Comparison of ENCODE assay signal across 16 cellular contexts in genomic region chr9:113042884-113043657, GRCh38. TPM values are rescaled to one million over a fixed set of nuclear protein-coding genes. Genes with fewer than 3 reads are reported as not detected.
DNase-seq lines count a peak whose midpoint lies in the region; TF ChIP-seq lines count a peak whose summit lies in the region.
"Had no signal": no experiment of that assay in that cellular context is flagged by ENCODE, and none has a peak within 500 bp of the region (broad histone marks: within the 10 kb centered on the region; RNA-seq: fewer than 3 reads in every experiment).

No MANE protein-coding gene starts in this region.

- dilution Hi-C loops in mammary epithelial cell (cut with HindIII; ENCODE audit: low sequenced_read_pairs), result no loop called here

- no peak overlapping the region for H2AFZ ChIP-seq in GM23248
- no peak overlapping the region for H2AFZ ChIP-seq in mammary epithelial cell (ENCODE audit: low read depth, low read length)

- H3K27me3 ChIP-seq in GM23248 (replicated peaks; ENCODE audit: insufficient read depth) (no peaks in the 10 kb centered on the region), mammary epithelial cell (ENCODE audit: insufficient read depth, low read length) (no peaks in the 10 kb centered on the region), liver (ENCODE audit: control insufficient read depth in 4 of 4, insufficient read depth in 4 of 4, low read length in 3 of 4) (no peaks in the 10 kb centered on the region)
- H3K27me3 ChIP-seq: BLaER1, body of pancreas had no signal

- peaks cover 4% of the 10 kb centered on the region for H3K36me3 Mint-ChIP-seq in T-helper 2 cell treated with Interferon-gamma antibody and Interleukin-4, amounts not matched to agents 5 μg/mL and 100 μg/mL, for 36 hours (ENCODE audit: low read depth)

- H3K27ac Mint-ChIP-seq in T-helper 2 cell treated with Interferon-gamma antibody and Interleukin-4, amounts not matched to agents 5 μg/mL and 100 μg/mL, for 36 hours, result no peak overlapping the region
- H3K27ac Mint-ChIP-seq: activated naive CD4-positive, alpha-beta T cell treated with anti-CD3 and anti-CD28 coated beads, Interleukin-2, amount 10 ng/mL, durations not matched to agents 7 days and 5 days; dendritic cell treated with granulocyte-macrophage colony-stimulating factor and Interleukin-4, amounts not matched to agents 40 ng/mL and 50 ng/mL, for 4 days had no signal

- peak; percentile 5 for DNase-seq in GM23248
- DNase-seq in LHCN-M2 (ENCODE audit: low read depth), result peak; percentile 20
- peak; percentile 16 for DNase-seq in mammary epithelial cell
- DNase-seq in T-helper 2 cell treated with Interferon-gamma antibody and Interleukin-4, amounts not matched to agents 5 μg/mL and 100 μg/mL, for 36 hours (ENCODE audit: low spot score), result no peak
- DNase-seq in NCI-H2029 treated with DMSO at 0.1 percent for 48 hours (lab: John Stamatoyannopoulos, UW), result no peak
- no peak for DNase-seq in activated CD4-positive, alpha-beta T cell treated with anti-CD3 and anti-CD28 coated beads, Interleukin-2, amount 50 U/mL, for 48 hours
- DNase-seq: activated CD4-positive, alpha-beta T cell treated with anti-CD3 and anti-CD28 coated beads, Interleukin-2, amount 50 U/mL, for 4 hours; activated naive CD4-positive, alpha-beta T cell treated with anti-CD3 and anti-CD28 coated beads, Interleukin-2, amount 10 ng/mL, durations not matched to agents 7 days and 5 days; body of pancreas; NCI-H1092 treated with DMSO at 0.1 percent for 48 hours; stimulated activated CD4-positive, alpha-beta T cell treated with anti-CD3 and anti-CD28 coated beads, Interleukin-12 subunit alpha, Interleukin-12 subunit beta, amount 100 ng/mL, for 4 hours had no signal

- no peak overlapping the region for H3K4me3 ChIP-seq in GM23248
- no peak overlapping the region for H3K4me3 ChIP-seq in mammary epithelial cell (replicated peaks in 1 of 3; ENCODE audit: insufficient read depth in 1 of 3, low read depth in 2 of 3, low read length in 3 of 3)
- peak overlapping the region in 2 of 3 donors; percentile 19 to 57 for H3K4me3 ChIP-seq in liver (ENCODE audit: low read depth in 1 of 3, low read length in 3 of 3)
- H3K4me3 ChIP-seq: BLaER1, body of pancreas, prostate gland, thoracic aorta had no signal

- no peak overlapping the region for H3K4me3 Mint-ChIP-seq in T-helper 2 cell treated with Interferon-gamma antibody and Interleukin-4, amounts not matched to agents 5 μg/mL and 100 μg/mL, for 36 hours
- H3K4me3 Mint-ChIP-seq: activated naive CD4-positive, alpha-beta T cell treated with anti-CD3 and anti-CD28 coated beads, Interleukin-2, amount 10 ng/mL, durations not matched to agents 7 days and 5 days; dendritic cell treated with granulocyte-macrophage colony-stimulating factor and Interleukin-4, amounts not matched to agents 40 ng/mL and 50 ng/mL, for 4 days had no signal

- H4K20me1 ChIP-seq in GM23248 (ENCODE audit: insufficient read depth), result 0 out of 2 replicates have a peak, but pooled peaks cover 3% of the 10 kb centered on the region
- H4K20me1 ChIP-seq in mammary epithelial cell (ENCODE audit: insufficient read depth, low read length), result no peaks in the 10 kb centered on the region
- H4K20me1 ChIP-seq: BLaER1 had no signal

- H3K79me2 ChIP-seq in GM23248 (ENCODE audit: insufficient read depth) (no peaks in the 10 kb centered on the region), mammary epithelial cell (ENCODE audit: insufficient read depth, low read length) (no peaks in the 10 kb centered on the region)

- WGBS in GM23248 (ENCODE audit: low coverage in 1 of 2, low lambda C conversion rate in 2 of 2, missing lambda C conversion rate in 2 of 2), 2 experiments, result 85 to 91% methylated on average over 4 of the region's 4 CpGs
- 91% methylated on average over 4 of the region's 4 CpGs for WGBS in mammary epithelial cell (ENCODE audit: low coverage, missing lambda C conversion rate)
- 89% methylated on average over 4 of the region's 4 CpGs for WGBS in liver

- H3K9me3 ChIP-seq in GM23248 (ENCODE audit: low read depth) (peaks cover 34% of the 10 kb centered on the region), mammary epithelial cell (replicated peaks; ENCODE audit: insufficient read depth, low read length) (peaks cover 58% of the 10 kb centered on the region), liver (ENCODE audit: control insufficient read depth in 4 of 4, low read length in 3 of 4) (peaks cover 37 to 92% (median 71%) of the 10 kb centered on the region in 4 donors)

- H3K27ac ChIP-seq in GM23248, result no peak overlapping the region
- no peak overlapping the region for H3K27ac ChIP-seq in mammary epithelial cell (ENCODE audit: insufficient read depth, low read depth, low read length)
- no peak overlapping the region for H3K27ac ChIP-seq in liver (ENCODE audit: low read depth in 1 of 2, low read length in 2 of 2)
- H3K27ac ChIP-seq: BLaER1, body of pancreas, prostate gland, thoracic aorta had no signal

- H3F3A ChIP-seq in GM23248 (ENCODE audit: insufficient read depth), result peaks cover 22% of the 10 kb centered on the region

- CTCF ChIA-PET in mammary epithelial cell (lab: Charles Lee; ENCODE audit: low non-redundant PET), result no interaction called here

- H3K9me2 ChIP-seq in GM23248 (ENCODE audit: insufficient read depth), result no peaks in the 10 kb centered on the region

- H3K9ac ChIP-seq in GM23248 (no peak overlapping the region), mammary epithelial cell (ENCODE audit: insufficient read depth, low read length) (no peak overlapping the region), liver (ENCODE audit: low read depth in 1 of 2, low read length in 2 of 2) (no peak overlapping the region)
- H3K9ac ChIP-seq: BLaER1 had no signal

- no peaks in the 10 kb centered on the region for H3K4me1 ChIP-seq in GM23248 (ENCODE audit: insufficient read depth)
- no peaks in the 10 kb centered on the region for H3K4me1 ChIP-seq in mammary epithelial cell (ENCODE audit: insufficient read depth, low read length)
- H3K4me1 ChIP-seq in liver (ENCODE audit: control insufficient read depth in 4 of 4, insufficient read depth in 4 of 4, low read length in 3 of 4), result no peaks in the 10 kb centered on the region
- H3K4me1 ChIP-seq: BLaER1, body of pancreas, prostate gland had no signal

- TF ChIP-seq CTCF in mammary epithelial cell (conservative IDR thresholded peaks at IDR 0.05 in 1 of 2, IDR thresholded peaks at IDR 0.05 in 1 of 2; ENCODE audit: extremely low read depth in 1 of 2, insufficient read depth in 1 of 2, low read depth in 1 of 2, low read length in 2 of 2) (no peak), liver (IDR thresholded peaks at IDR 0.05; ENCODE audit: low read depth, low read length, missing input control) (no peak)

- H3K4me2 ChIP-seq in GM23248 (ENCODE audit: unreplicated experiment), result no peak overlapping the region
- no peak overlapping the region for H3K4me2 ChIP-seq in mammary epithelial cell (ENCODE audit: insufficient read depth, low read depth, low read length)
- H3K4me2 ChIP-seq: BLaER1 had no signal

- no TSS peak for BruUV-seq in mammary epithelial cell (replicated peaks; lab: Mats Ljungman, UMichigan)

- H3K36me3 ChIP-seq in GM23248 (ENCODE audit: low read depth) (peaks cover 60% of the 10 kb centered on the region), mammary epithelial cell (ENCODE audit: insufficient read depth, low read length) (no peaks in the 10 kb centered on the region), liver (ENCODE audit: control insufficient read depth in 4 of 4, insufficient read depth in 3 of 4, low read depth in 1 of 4, low read length in 3 of 4) (peaks cover under 1 to 33% (median 25%) of the 10 kb centered on the region in 4 donors)
- H3K36me3 ChIP-seq: BLaER1 had no signal

- TF ChIP-seq RAD21 in liver (IDR thresholded peaks at IDR 0.05), result no peak

- intact Hi-C loops in mammary epithelial cell (cut with micrococcal nuclease), result no loop called here

- no peaks in the 10 kb centered on the region for H3K4me1 Mint-ChIP-seq in T-helper 2 cell treated with Interferon-gamma antibody and Interleukin-4, amounts not matched to agents 5 μg/mL and 100 μg/mL, for 36 hours (ENCODE audit: low read depth)
- H3K4me1 Mint-ChIP-seq: activated naive CD4-positive, alpha-beta T cell treated with anti-CD3 and anti-CD28 coated beads, Interleukin-2, amount 10 ng/mL, durations not matched to agents 7 days and 5 days had no signal

- no peaks in the 10 kb centered on the region for H3K27me3 Mint-ChIP-seq in T-helper 2 cell treated with Interferon-gamma antibody and Interleukin-4, amounts not matched to agents 5 μg/mL and 100 μg/mL, for 36 hours (ENCODE audit: low read depth)
- H3K27me3 Mint-ChIP-seq: activated naive CD4-positive, alpha-beta T cell treated with anti-CD3 and anti-CD28 coated beads, Interleukin-2, amount 10 ng/mL, durations not matched to agents 7 days and 5 days; dendritic cell treated with granulocyte-macrophage colony-stimulating factor and Interleukin-4, amounts not matched to agents 40 ng/mL and 50 ng/mL, for 4 days had no signal

- in situ Hi-C loops in GM23248 (cut with MboI) (no loop called here), mammary epithelial cell (cut with MboI; ENCODE audit: low sequenced_read_pairs in 2 of 2) (no loop called here)

- peaks cover 81% of the 10 kb centered on the region for H3K9me3 Mint-ChIP-seq in T-helper 2 cell treated with Interferon-gamma antibody and Interleukin-4, amounts not matched to agents 5 μg/mL and 100 μg/mL, for 36 hours

TF ChIP-seq in liver, 16 proteins besides CTCF, POLR2A, EP300 and RAD21 (continues in another document):
- no peak for TF ChIP-seq NR2F2 (IDR thresholded peaks at IDR 0.05)
- TF ChIP-seq JUND (IDR thresholded peaks at IDR 0.05), result no peak
- no peak for TF ChIP-seq ATF3 (IDR thresholded peaks at IDR 0.05)
- no peak for TF ChIP-seq HNF4G (IDR thresholded peaks at IDR 0.05)
- no peak for TF ChIP-seq GABPA (IDR thresholded peaks at IDR 0.05 in 1 of 2, conservative IDR thresholded peaks at IDR 0.05 in 1 of 2)
- no peak for TF ChIP-seq SP1 (IDR thresholded peaks at IDR 0.05)

RNA-seq across cellular contexts. Expression of gene ZFP37, which starts 13.5 kb away (rescaled TPM):
- total RNA-seq in GM23248 (2014; rRNA removed; shearing (Covaris generic)), result 1.7 and 2.9 TPM in 2 replicates
- polyA plus RNA-seq in GM23248 (2016; fragmentation: Nextera tagmentation; extraction: Ambion mirVana) (2.0 and 2.2 TPM in 2 replicates), mammary epithelial cell (0.43 TPM), liver (under 1 TPM; 0.32 to 0.46 TPM)
- total RNA-seq in LHCN-M2 (2014; rRNA removed) (3.3 and 4.9 TPM in 2 replicates), mammary epithelial cell (1 to 10 TPM; 1.8 to 2.1 TPM), liver (under 1 TPM; 0.19 to 0.50 TPM)
- 0.92 TPM for polyA plus RNA-seq in LHCN-M2 (2012)
- 0.31 TPM for polyA minus RNA-seq in mammary epithelial cell

RNA-seq across cellular contexts. Expression of gene ZNF883, which starts 31.1 kb away (rescaled TPM):
- 6.2 and 6.6 TPM in 2 replicates for total RNA-seq in GM23248 (2014; rRNA removed; shearing (Covaris generic))
- polyA plus RNA-seq in GM23248 (2016; fragmentation: Nextera tagmentation; extraction: Ambion mirVana), result 6.5 and 7.6 TPM in 2 replicates
- 0.51 and 1.0 TPM in 2 replicates for total RNA-seq in LHCN-M2 (2014; rRNA removed)
- polyA plus RNA-seq in LHCN-M2 (2012), result 0.26 TPM
- total RNA-seq in mammary epithelial cell, result 1 to 10 TPM; 3.2 to 7.8 TPM
- 1.8 TPM for polyA plus RNA-seq in mammary epithelial cell
- not detected for polyA minus RNA-seq in mammary epithelial cell
- under 1 TPM; 0.08 to 0.23 TPM for total RNA-seq in liver
- under 1 TPM; 0.03 to 0.13 TPM for polyA plus RNA-seq in liver

Comparison
In these comparisons a context has a peak if more than half of its experiments do, and no peak if none do; other contexts are left out.
1. DNase-seq: peak in GM23248 (single experiment), LHCN-M2 (single experiment) and mammary epithelial cell (single experiment); none in T-helper 2 cell treated with Interferon-gamma antibody and Interleukin-4, amounts not matched to agents 5 μg/mL and 100 μg/mL, for 36 hours (single experiment), NCI-H2029 treated with DMSO at 0.1 percent for 48 hours (single experiment) and activated CD4-positive, alpha-beta T cell treated with anti-CD3 and anti-CD28 coated beads, Interleukin-2, amount 50 U/mL, for 48 hours (0 of 2).
2. H3K4me3 ChIP-seq: peak in liver (2 of 3); none in GM23248 (single experiment) and mammary epithelial cell (0 of 3).